In genomic region chr19:4399871-4400768, GRCh38 we compare ENCODE assay signal across 8 cellular contexts. TPM values are rescaled to one million over a fixed set of nuclear protein-coding genes. Genes with fewer than 3 reads are reported as not detected.
DNase-seq lines count a peak whose midpoint lies in the region; ATAC-seq, FAIRE-seq and TF ChIP-seq lines count a peak whose summit lies in the region.

TSS of gene SH3GL1 (minus strand) at chr19:4400547. CDS start at chr19:4400368, 179 bp downstream.

- TF ChIP-seq CTCF in WI38 (IDR thresholded peaks at IDR 0.05; ENCODE audit: low read depth, low read length) (peak; percentile 81), bronchial epithelial cell (IDR thresholded peaks at IDR 0.05; ENCODE audit: insufficient read depth, low read length, severe bottlenecking) (peak; percentile 98)

- peak; percentile 92 for DNase-seq in AG08395 (ENCODE audit: low spot score)
- peak; percentile 91 for DNase-seq in NCI-H2196 treated with DMSO at 0.1 percent for 48 hours (lab: John Stamatoyannopoulos, UW; ENCODE audit: unreplicated experiment)
- peak; percentile 65 for DNase-seq in bronchial epithelial cell (ENCODE audit: low read depth)
- DNase-seq in inferior parietal cortex (ENCODE audit: extremely low spot score) = peak; percentile 95
- peak; percentile 87 to 91 for DNase-seq in stimulated activated CD4-positive, alpha-beta T cell treated with anti-CD3 and anti-CD28 coated beads, Interleukin-12 subunit alpha, Interleukin-12 subunit beta, amount 100 ng/mL, for 24 hours (ENCODE audit: low read depth in 2 of 2)

- H3K4me3 ChIP-seq in WI38 (ENCODE audit: low read depth, low read length) = peak within 1 kb of the TSS; percentile 94
- H3K4me3 ChIP-seq in bronchial epithelial cell (ENCODE audit: low read depth, low read length) = peak within 1 kb of the TSS; percentile 93

- no peak for FAIRE-seq in bronchial epithelial cell (lab: Jason Lieb, UNC)

- ATAC-seq in GM18907 (IDR thresholded peaks at IDR 0.05; ENCODE audit: unreplicated experiment) (peak; percentile 66), HG03139 (IDR thresholded peaks at IDR 0.05; ENCODE audit: unreplicated experiment) (peak; percentile 43)

- H3K27me3 ChIP-seq in bronchial epithelial cell (ENCODE audit: control insufficient read depth, insufficient read depth, low read length) = no peaks in the 10 kb centered on the region

- H3K36me3 ChIP-seq in bronchial epithelial cell (ENCODE audit: control insufficient read depth, insufficient read depth, low read length) = peaks cover 11% of the 10 kb centered on the region

RNA-seq across cellular contexts. Expression of gene SH3GL1, which starts in this region (rescaled TPM):
- 23.4 and 55.3 TPM in 2 replicates for total RNA-seq in bronchial epithelial cell

Comparison
In these comparisons a context has a peak if more than half of its experiments do, and no peak if none do; other contexts are left out.
1. Peak in every context shown above with its lines: DNase-seq, ATAC-seq and H3K4me3 ChIP-seq.